In the genomic region with DNA sequence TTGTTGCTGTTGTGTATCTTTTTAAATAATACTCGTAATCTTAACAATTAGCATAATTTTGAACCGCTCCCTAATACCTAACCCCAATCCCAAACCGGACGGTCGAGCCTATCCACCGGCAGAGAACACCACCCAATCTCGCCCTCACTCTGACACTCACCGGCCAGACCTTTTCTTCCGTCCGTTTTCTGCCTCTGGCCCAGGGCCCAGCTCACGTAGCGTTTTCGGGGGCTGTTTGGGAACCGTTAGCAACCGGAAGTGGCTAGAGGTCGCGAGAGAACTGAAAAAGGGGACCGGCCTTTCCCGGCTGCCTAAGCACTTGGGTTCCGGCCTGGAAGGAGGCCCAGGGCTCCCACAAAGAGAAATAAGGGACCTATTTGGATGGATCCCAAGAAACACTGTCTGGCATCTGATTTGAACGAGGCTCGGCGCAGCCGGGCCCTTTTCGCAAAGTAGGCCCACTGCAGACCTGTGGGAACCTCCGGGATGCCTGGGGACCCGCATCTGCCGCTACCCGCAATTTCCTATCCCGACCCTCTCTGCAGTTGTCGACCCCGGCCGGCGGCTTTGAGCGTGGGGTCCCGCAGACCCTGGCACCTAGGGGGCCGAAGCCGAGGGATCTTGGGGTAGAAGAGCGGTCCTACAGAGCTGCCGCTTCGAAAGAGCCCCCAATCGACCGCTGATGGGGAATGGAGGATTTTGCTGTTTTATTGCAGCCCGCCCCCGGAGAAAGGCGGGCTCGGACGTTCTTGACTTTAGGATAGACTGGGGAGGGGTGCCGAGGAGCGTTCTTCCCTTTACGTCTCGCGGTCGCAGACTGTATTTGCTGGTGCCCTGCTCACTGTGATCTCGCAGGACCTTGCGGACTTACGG, we compare ENCODE assay signal across 8 cellular contexts. TPM values are rescaled to one million over a fixed set of nuclear protein-coding genes. Genes with fewer than 3 reads are reported as not detected.
DNase-seq lines count a peak whose midpoint lies in the region; ATAC-seq and FAIRE-seq lines count a peak whose summit lies in the region.

No MANE protein-coding gene starts in this region.

- H3K4me1 ChIP-seq in NT2/D1 (ENCODE audit: insufficient read depth, insufficient read length) = no peaks in the 10 kb centered on the region
- H3K4me1 ChIP-seq in mesodermal cell (ENCODE audit: control insufficient read depth, insufficient read depth, low read length, poor library complexity, severe bottlenecking) = peaks cover 11% of the 10 kb centered on the region

- peak; percentile 58 for FAIRE-seq in endometrium (lab: Jason Lieb, UNC)

- peak overlapping the region; percentile 91 for H3K27ac ChIP-seq in mesodermal cell (ENCODE audit: low read depth, low read length, severe bottlenecking)

- peaks cover 17% of the 10 kb centered on the region for H3K36me3 ChIP-seq in NT2/D1 (ENCODE audit: insufficient read depth, insufficient read length, low read length)
- peaks cover 5% of the 10 kb centered on the region for H3K36me3 ChIP-seq in mesodermal cell (ENCODE audit: control insufficient read depth, insufficient read depth, low read length)

- H3K9ac ChIP-seq in NT2/D1 (ENCODE audit: insufficient read length, low read depth) = peak overlapping the region; percentile 77

- DNase-seq in CMK (ENCODE audit: low read depth) = peak; percentile 77
- peak; percentile 87 for DNase-seq in HT1080 (ENCODE audit: low read depth)
- peak; percentile 80 for DNase-seq in NT2/D1 (ENCODE audit: low read depth, low spot score)
- peak; percentile 74 for DNase-seq in activated CD8-positive, alpha-beta memory T cell treated with anti-CD3 and anti-CD28 coated beads, Interleukin-2, amount 50 U/mL, for 4 hours
- DNase-seq in stimulated activated CD8-positive, alpha-beta memory T cell treated with anti-CD3 and anti-CD28 coated beads, Interleukin-15, amount 100 ng/mL, for 24 hours (ENCODE audit: low read depth) = peak; percentile 52

- ATAC-seq in GM21360 (IDR thresholded peaks at IDR 0.05; ENCODE audit: unreplicated experiment) = peak; percentile 48

- H3K27me3 ChIP-seq in NT2/D1 (ENCODE audit: insufficient read depth, insufficient read length) = peaks cover 20% of the 10 kb centered on the region

- H3K4me3 ChIP-seq in NT2/D1 (ENCODE audit: insufficient read length, low read depth) = peak overlapping the region; percentile 70
- H3K4me3 ChIP-seq in mesodermal cell (ENCODE audit: extremely low read depth, insufficient read depth, low read length, poor library complexity, severe bottlenecking) = peak overlapping the region; percentile 74

- H3K9me3 ChIP-seq in NT2/D1 (ENCODE audit: insufficient read depth, low read length) (no peaks in the 10 kb centered on the region), mesodermal cell (ENCODE audit: control insufficient read depth, low read length) (no peaks in the 10 kb centered on the region)

- 0 to 1% methylated on average over 27 to 43 of the region's 57 CpGs for WGBS in mesodermal cell (ENCODE audit: insufficient coverage in 2 of 2), 2 experiments

RNA-seq across cellular contexts. Expression of a gene that starts 4.9 kb away (rescaled TPM):
- 6.9 and 9.6 TPM in 2 replicates for total RNA-seq in HT1080 (2014; rRNA removed; shearing (Covaris generic))
- 9.5 and 14.3 TPM in 2 replicates for polyA plus RNA-seq in HT1080 (2015; cell fraction: cytosol; rRNA removed)
- 43.9 and 50.0 TPM in 2 replicates for polyA plus RNA-seq in HT1080 (2015; cell fraction: nucleus; rRNA removed)
- 24.8 TPM for polyA plus RNA-seq in mesodermal cell (2013, experiment 1 of 2)
- polyA plus RNA-seq in mesodermal cell (2013, experiment 2 of 2) = 24.0 TPM

RNA-seq across cellular contexts. Expression of a gene that starts 12.4 kb away (rescaled TPM):
- 1.6 and 3.2 TPM in 2 replicates for total RNA-seq in HT1080 (2014; rRNA removed; shearing (Covaris generic))
- 0.18 and 0.47 TPM in 2 replicates for polyA plus RNA-seq in HT1080 (2015; cell fraction: cytosol; rRNA removed)
- 0.69 and 2.1 TPM in 2 replicates for polyA plus RNA-seq in HT1080 (2015; cell fraction: nucleus; rRNA removed)
- polyA plus RNA-seq in mesodermal cell (2013, experiment 1 of 2) = 1.3 TPM
- 1.7 TPM for polyA plus RNA-seq in mesodermal cell (2013, experiment 2 of 2)

RNA-seq across cellular contexts. Expression of a gene that starts 56.5 kb away (rescaled TPM):
- 0.39 and 0.43 TPM in 2 replicates for total RNA-seq in HT1080 (2014; rRNA removed; shearing (Covaris generic))
- polyA plus RNA-seq in HT1080 (2015; cell fraction: cytosol; rRNA removed) = 0.41 and 0.63 TPM in 2 replicates
- 0.61 and 0.87 TPM in 2 replicates for polyA plus RNA-seq in HT1080 (2015; cell fraction: nucleus; rRNA removed)
- polyA plus RNA-seq in mesodermal cell (2013, experiment 1 of 2) = 0.77 TPM
- polyA plus RNA-seq in mesodermal cell (2013, experiment 2 of 2) = 0.76 TPM

Comparison
In these comparisons a context has a peak if more than half of its experiments do, and no peak if none do; other contexts are left out.
1. Peak in every context shown above with its lines: DNase-seq, ATAC-seq, H3K4me3 ChIP-seq and H3K27ac ChIP-seq.